ENCODE assay signal across 7 cellular contexts in the genomic region with DNA sequence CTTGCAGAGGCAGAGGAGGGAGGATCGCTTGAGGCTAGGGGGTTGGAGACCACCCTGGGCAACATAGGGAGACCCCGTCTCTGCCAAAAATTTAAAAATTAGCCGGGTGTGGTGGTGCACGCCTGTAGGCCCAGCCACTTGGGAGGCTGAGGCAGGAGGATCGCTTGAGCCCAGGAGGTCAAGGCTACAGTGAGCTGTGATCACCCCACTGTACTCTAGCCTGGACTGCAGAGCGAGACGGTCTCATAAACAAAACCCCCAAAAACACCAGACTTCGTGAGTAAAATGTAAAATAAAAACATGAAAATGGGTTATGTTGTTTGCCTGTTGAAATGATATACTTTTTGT. TPM values are rescaled to one million over a fixed set of nuclear protein-coding genes. Genes with fewer than 3 reads are reported as not detected.
DNase-seq lines count a peak whose midpoint lies in the region; FAIRE-seq and TF ChIP-seq lines count a peak whose summit lies in the region.

No MANE protein-coding gene starts in this region.

- H3K79me2 ChIP-seq in keratinocyte (ENCODE audit: control insufficient read depth, insufficient read depth, low read length) = peaks cover 11% of the 10 kb centered on the region

- H3K9me3 ChIP-seq in HUES48 (ENCODE audit: control insufficient read depth, insufficient read depth, low read length) (no peaks in the 10 kb centered on the region), keratinocyte (ENCODE audit: control insufficient read depth, low read depth, low read length) (no peaks in the 10 kb centered on the region), stomach (no peaks in the 10 kb centered on the region)

- TF ChIP-seq CTCF in keratinocyte (optimal IDR thresholded peaks at IDR 0.05 in 1 of 3, IDR thresholded peaks at IDR 0.05 in 1 of 3, conservative IDR thresholded peaks at IDR 0.05 in 1 of 3; ENCODE audit: extremely low read depth in 1 of 3, insufficient read depth in 2 of 3, low read length in 3 of 3) (no peak), stomach (IDR thresholded peaks at IDR 0.05) (no peak)

- H2AFZ ChIP-seq in keratinocyte (ENCODE audit: control insufficient read depth, low read length) = peak overlapping the region; percentile 92

- TF ChIP-seq EP300 in stomach (IDR thresholded peaks at IDR 0.05) = no peak

- H3K9me1 ChIP-seq in keratinocyte (ENCODE audit: control insufficient read depth, extremely low read depth, insufficient read depth, low read length) = no peaks in the 10 kb centered on the region

- peaks cover 28% of the 10 kb centered on the region for H3K4me1 Mint-ChIP-seq in activated naive CD8-positive, alpha-beta T cell (ENCODE audit: low read depth)

- intact Hi-C loops in stomach (cut with DNase I; ENCODE audit: low total_unique reads) (no loop called here), posterior vena cava (cut with DNase I) (no loop called here)

- H3K4me1 ChIP-seq in HUES48 (ENCODE audit: control insufficient read depth, insufficient read depth, low read length) = peaks cover 27% of the 10 kb centered on the region
- H3K4me1 ChIP-seq in keratinocyte (ENCODE audit: control insufficient read depth, extremely low read depth, insufficient read depth, low read length) = peaks cover 8% of the 10 kb centered on the region
- H3K4me1 ChIP-seq in stomach = peaks cover 0 to 27% (median 22%) of the 10 kb centered on the region in 4 donors

- H4K20me1 ChIP-seq in keratinocyte (ENCODE audit: control insufficient read depth, extremely low read depth, insufficient read depth, low read length) = no peaks in the 10 kb centered on the region

- no peaks in the 10 kb centered on the region for H3K9me3 Mint-ChIP-seq in activated naive CD8-positive, alpha-beta T cell (ENCODE audit: low read depth)

- peak overlapping the region; percentile 86 for H3K27ac Mint-ChIP-seq in activated naive CD8-positive, alpha-beta T cell

- H3K27me3 ChIP-seq in HUES48 (ENCODE audit: control insufficient read depth, insufficient read depth, low read length) (no peaks in the 10 kb centered on the region), keratinocyte (ENCODE audit: control insufficient read depth, extremely low read depth, insufficient read depth, low read length) (no peaks in the 10 kb centered on the region), stomach (no peaks in the 10 kb centered on the region)

- H3K36me3 ChIP-seq in HUES48 (ENCODE audit: control insufficient read depth, insufficient read depth, low read length) (no peaks in the 10 kb centered on the region), keratinocyte (ENCODE audit: control insufficient read depth in 2 of 2, extremely low read depth in 1 of 2, insufficient read depth in 2 of 2, low read length in 2 of 2) (peaks cover 0 to 2% of the 10 kb centered on the region in 2 experiments), stomach (no peaks in the 10 kb centered on the region)

- DNase-seq in keratinocyte (ENCODE audit: low read depth, low spot score) (no peak), stomach (no peak), posterior vena cava (ENCODE audit: low spot score) (no peak)
- DNase-seq in stimulated activated naive CD4-positive, alpha-beta T cell treated with Interleukin-2 at 50 U/mL for 16 hours (lab: John Stamatoyannopoulos, UW) = no peak
- DNase-seq in activated effector memory CD4-positive, alpha-beta T cell treated with anti-CD3 and anti-CD28 coated beads, Interleukin-2, amount 50 U/mL, for 16 hours = no peak

- H3K4me2 ChIP-seq in keratinocyte (ENCODE audit: control insufficient read depth, extremely low read depth, insufficient read depth, low read depth, low read length) = peak overlapping the region; percentile 67

- dilution Hi-C loops in keratinocyte (cut with MboI; ENCODE audit: extremely low pct_ligation_motif_present, low sequenced_read_pairs) = no loop called here

- H3K27ac ChIP-seq in HUES48 (ENCODE audit: low read depth, low read length) (no peak overlapping the region), keratinocyte (ENCODE audit: control insufficient read depth, insufficient read depth, low read length) (peak overlapping the region; percentile 71), stomach (peak overlapping the region; percentile 83 to 94 (median 93))

- 78 to 86% (median 81%) methylated on average over 8 of the region's 8 CpGs for WGBS in stomach, 5 donors

- H3K9ac ChIP-seq in HUES48 (ENCODE audit: low read depth, low read length) = no peak overlapping the region
- H3K9ac ChIP-seq in keratinocyte (ENCODE audit: control insufficient read depth, extremely low read depth, insufficient read depth, low read length) = peak overlapping the region; percentile 75

- no peak for FAIRE-seq in keratinocyte (lab: Jason Lieb, UNC)

- H3K4me3 ChIP-seq in HUES48 (ENCODE audit: low read depth, low read length) = peak overlapping the region; percentile 88
- H3K4me3 ChIP-seq in keratinocyte (ENCODE audit: control insufficient read depth in 2 of 3, extremely low read depth in 1 of 3, insufficient read depth in 2 of 3, low read depth in 1 of 3, low read length in 3 of 3) = peak overlapping the region; percentile 76 to 81 (median 81)
- peak overlapping the region; percentile 71 to 91 (median 80) for H3K4me3 ChIP-seq in stomach

- H3K36me3 Mint-ChIP-seq in activated naive CD8-positive, alpha-beta T cell = no peaks in the 10 kb centered on the region

- peak overlapping the region; percentile 90 for H3K4me3 Mint-ChIP-seq in activated naive CD8-positive, alpha-beta T cell

- H3K27me3 Mint-ChIP-seq in activated naive CD8-positive, alpha-beta T cell = no peaks in the 10 kb centered on the region

- TF ChIP-seq POLR2A in stomach (IDR thresholded peaks at IDR 0.05) = no peak

RNA-seq across cellular contexts. Expression of a gene that starts 0.7 kb away (rescaled TPM):
- polyA plus RNA-seq in keratinocyte = 13.1 to 17.7 TPM (median 17.2 TPM) in 3 replicates
- 8.9 TPM for polyA plus RNA-seq in keratinocyte (2011; ENCODE audit: low read depth)
- polyA plus RNA-seq in keratinocyte (2011; cell fraction: cytosol; rRNA removed) = 13.2 and 14.6 TPM in 2 replicates
- 9.3 and 13.0 TPM in 2 replicates for polyA plus RNA-seq in keratinocyte (2011; cell fraction: nucleus; rRNA removed)
- polyA plus RNA-seq in keratinocyte (2012; ENCODE audit: low replicate concordance) = 22.6 and 25.2 TPM in 2 replicates
- 8.3 to 8.7 TPM (median 8.4 TPM) in 3 replicates for polyA minus RNA-seq in keratinocyte
- 15.3 TPM for polyA minus RNA-seq in keratinocyte (2011; cell fraction: cytosol; rRNA and poly(A)+ RNA removed)
- polyA minus RNA-seq in keratinocyte (2011; cell fraction: nucleus; rRNA and poly(A)+ RNA removed) = 3.1 and 4.6 TPM in 2 replicates
- 10 to 100 TPM in 4 of 5 donors, 1 to 10 TPM in 1; 8.5 to 48.7 (median 17.5) TPM for total RNA-seq in stomach
- polyA plus RNA-seq in stomach = 10 to 100 TPM; 14.6 to 24.0 (median 16.6) TPM
- total RNA-seq in posterior vena cava = 10 to 100 TPM; 11.9 to 13.0 TPM

RNA-seq across cellular contexts. Expression of a gene that starts 12.5 kb away (rescaled TPM):
- polyA plus RNA-seq in keratinocyte = 0.89 to 3.6 TPM (median 1.9 TPM) in 3 replicates
- 3.4 TPM for polyA plus RNA-seq in keratinocyte (2011; ENCODE audit: low read depth)
- polyA plus RNA-seq in keratinocyte (2011; cell fraction: cytosol; rRNA removed) = 1.4 and 3.2 TPM in 2 replicates
- polyA plus RNA-seq in keratinocyte (2011; cell fraction: nucleus; rRNA removed) = 1.3 and 1.7 TPM in 2 replicates
- polyA plus RNA-seq in keratinocyte (2012; ENCODE audit: low replicate concordance) = 1.9 and 3.3 TPM in 2 replicates
- 1.0 to 2.5 TPM (median 1.2 TPM) in 3 replicates for polyA minus RNA-seq in keratinocyte
- polyA minus RNA-seq in keratinocyte (2011; cell fraction: cytosol; rRNA and poly(A)+ RNA removed) = 3.5 TPM
- polyA minus RNA-seq in keratinocyte (2011; cell fraction: nucleus; rRNA and poly(A)+ RNA removed) = 1.5 and 1.7 TPM in 2 replicates
- total RNA-seq in stomach = not detected
- polyA plus RNA-seq in stomach = under 1 TPM in 1 of 3 donors, not detected in 2; 0.10 TPM
- total RNA-seq in posterior vena cava = not detected

RNA-seq across cellular contexts. Expression of a gene that starts 43.6 kb away (rescaled TPM):
- polyA plus RNA-seq in keratinocyte (310 to 528 TPM (median 427 TPM) in 3 replicates), stomach (10 to 100 TPM; 63.6 to 94.9 (median 63.8) TPM)
- polyA plus RNA-seq in keratinocyte (2011; ENCODE audit: low read depth) = 38.5 TPM
- 212 and 359 TPM in 2 replicates for polyA plus RNA-seq in keratinocyte (2011; cell fraction: cytosol; rRNA removed)
- 329 and 426 TPM in 2 replicates for polyA plus RNA-seq in keratinocyte (2011; cell fraction: nucleus; rRNA removed)
- polyA plus RNA-seq in keratinocyte (2012; ENCODE audit: low replicate concordance) = 96.8 and 332 TPM in 2 replicates
- 145 to 269 TPM (median 183 TPM) in 3 replicates for polyA minus RNA-seq in keratinocyte
- polyA minus RNA-seq in keratinocyte (2011; cell fraction: cytosol; rRNA and poly(A)+ RNA removed) = 150 TPM
- 149 and 237 TPM in 2 replicates for polyA minus RNA-seq in keratinocyte (2011; cell fraction: nucleus; rRNA and poly(A)+ RNA removed)
- total RNA-seq in stomach (100 to 1,000 TPM in 1 of 5 donors, 10 to 100 TPM in 4; 26.1 to 243 (median 75.0) TPM), posterior vena cava (100 to 1,000 TPM in 1 of 2 donors, 10 to 100 TPM in 1; 89.5 to 113 TPM)
